In the genomic region with DNA sequence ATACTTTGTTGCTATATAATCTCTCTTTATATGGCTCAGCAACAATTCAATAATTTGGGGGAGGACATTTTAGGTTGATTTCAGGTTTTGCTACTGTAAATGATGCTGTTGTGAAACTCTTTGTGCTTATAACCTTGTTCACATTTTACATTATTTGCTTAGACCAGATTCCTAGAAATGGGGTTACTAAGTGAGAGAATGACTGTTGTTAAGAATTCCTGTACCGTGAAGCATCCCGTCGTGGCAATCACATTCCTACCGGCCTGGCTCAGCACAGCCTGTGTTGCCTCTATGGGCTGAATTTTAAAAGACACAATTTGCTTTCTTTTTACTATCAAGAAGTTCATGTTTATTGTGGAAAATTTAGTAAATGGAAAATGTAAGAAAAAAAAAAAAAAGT, we compare ENCODE assay signal across 17 cellular contexts. TPM values are rescaled to one million over a fixed set of nuclear protein-coding genes. Genes with fewer than 3 reads are reported as not detected.
DNase-seq lines count a peak whose midpoint lies in the region; ATAC-seq and TF ChIP-seq lines count a peak whose summit lies in the region.
"Had no signal": no experiment of that assay in that cellular context is flagged by ENCODE, and none has a peak within 500 bp of the region (broad histone marks: within the 10 kb centered on the region; RNA-seq: fewer than 3 reads in every experiment).

No MANE protein-coding gene starts in this region.

- no peak for ATAC-seq in heart left ventricle
- no peak for ATAC-seq in GM19397 (IDR thresholded peaks at IDR 0.05; ENCODE audit: unreplicated experiment)
- ATAC-seq in stimulated activated naive B cell treated with anti-CD40 and anti-IgM and Interleukin-4, amounts not matched to agents 10 μg/mL and 1 μg/mL and 100 μg/mL, for 72 hours (replicated peaks), result no peak
- ATAC-seq: Panc1, psoas muscle had no signal

- H3K27ac ChIP-seq in cardiac muscle cell, result peak overlapping the region; percentile 82
- no peak overlapping the region for H3K27ac ChIP-seq in heart left ventricle
- H3K27ac ChIP-seq in Karpas-422 (ENCODE audit: low read length), result no peak overlapping the region
- H3K27ac ChIP-seq: 22Rv1, psoas muscle had no signal

- H3K9me3 ChIP-seq in cardiac muscle cell (ENCODE audit: low read depth), result no peaks in the 10 kb centered on the region
- no peaks in the 10 kb centered on the region for H3K9me3 ChIP-seq in heart left ventricle
- H3K9me3 ChIP-seq in Karpas-422 (ENCODE audit: low read length), result no peaks in the 10 kb centered on the region
- H3K9me3 ChIP-seq: psoas muscle had no signal

- H3K79me2 ChIP-seq in Karpas-422 (ENCODE audit: low read length), result no peaks in the 10 kb centered on the region

- H3K4me3 Mint-ChIP-seq in chondrocyte (ENCODE audit: unreplicated experiment), result no peak overlapping the region
- H3K4me3 Mint-ChIP-seq in activated T-cell treated with anti-CD3 and anti-CD28 coated beads, Interleukin-2, amount 50 U/mL, for 24 hours, result no peak overlapping the region
- H3K4me3 Mint-ChIP-seq in stimulated activated naive B cell treated with anti-CD40 and anti-IgM and Interleukin-4, amounts not matched to agents 10 μg/mL and 1 μg/mL and 100 μg/mL, for 72 hours, result no peak overlapping the region
- H3K4me3 Mint-ChIP-seq: activated naive CD8-positive, alpha-beta T cell treated with anti-CD3 and anti-CD28 coated beads for 36 hours had no signal

- DNase-seq in cardiac muscle cell (ENCODE audit: low read depth in 1 of 2, low spot score in 1 of 2) (peak in 1 of 2 donors; percentile 70), heart left ventricle (no peak), chondrocyte (ENCODE audit: low spot score) (no peak), mesenteric fat pad (ENCODE audit: low spot score) (peak; percentile 26), Karpas-422 (no peak)
- DNase-seq in activated T-cell treated with anti-CD3 and anti-CD28 coated beads, Interleukin-2, amount 50 U/mL, for 24 hours, result no peak
- no peak for DNase-seq in stimulated activated naive B cell treated with anti-CD40 and anti-IgM and Interleukin-4, amounts not matched to agents 10 μg/mL and 1 μg/mL and 100 μg/mL, for 72 hours
- DNase-seq: activated naive CD8-positive, alpha-beta T cell treated with anti-CD3 and anti-CD28 coated beads for 36 hours; DMS153; effector memory CD4-positive, alpha-beta T cell; hypothalamus; mesendoderm; NCI-H2171; psoas muscle had no signal

- H3K9ac ChIP-seq in Karpas-422 (ENCODE audit: low read length), result no peak overlapping the region

- H3K36me3 ChIP-seq in cardiac muscle cell (no peaks in the 10 kb centered on the region), heart left ventricle (peaks cover 0 to 66% (median 31%) of the 10 kb centered on the region in 9 donors), Karpas-422 (ENCODE audit: insufficient read depth, low read length) (no peaks in the 10 kb centered on the region)

- H3K36me3 Mint-ChIP-seq in chondrocyte (ENCODE audit: low read depth), result no peaks in the 10 kb centered on the region
- H3K36me3 Mint-ChIP-seq in activated T-cell treated with anti-CD3 and anti-CD28 coated beads, Interleukin-2, amount 50 U/mL, for 24 hours (ENCODE audit: low read depth), result no peaks in the 10 kb centered on the region
- H3K36me3 Mint-ChIP-seq in stimulated activated naive B cell treated with anti-CD40 and anti-IgM and Interleukin-4, amounts not matched to agents 10 μg/mL and 1 μg/mL and 100 μg/mL, for 72 hours, result peaks cover 19 to 31% of the 10 kb centered on the region in 2 donors
- H3K36me3 Mint-ChIP-seq: activated naive CD8-positive, alpha-beta T cell treated with anti-CD3 and anti-CD28 coated beads for 36 hours had no signal

- H3K4me1 ChIP-seq in cardiac muscle cell (ENCODE audit: low read depth), result peaks cover 25% of the 10 kb centered on the region
- H3K4me1 ChIP-seq in heart left ventricle, result peaks cover 0 to 14% (median 2%) of the 10 kb centered on the region in 12 donors
- no peaks in the 10 kb centered on the region for H3K4me1 ChIP-seq in Karpas-422 (ENCODE audit: low read length)
- H3K4me1 ChIP-seq: psoas muscle had no signal

- peak overlapping the region; percentile 83 for H3K27ac Mint-ChIP-seq in chondrocyte (ENCODE audit: unreplicated experiment)
- H3K27ac Mint-ChIP-seq in activated T-cell treated with anti-CD3 and anti-CD28 coated beads, Interleukin-2, amount 50 U/mL, for 24 hours, result no peak overlapping the region
- H3K27ac Mint-ChIP-seq in stimulated activated naive B cell treated with anti-CD40 and anti-IgM and Interleukin-4, amounts not matched to agents 10 μg/mL and 1 μg/mL and 100 μg/mL, for 72 hours, result no peak overlapping the region
- H3K27ac Mint-ChIP-seq: activated naive CD8-positive, alpha-beta T cell treated with anti-CD3 and anti-CD28 coated beads for 36 hours had no signal

- no peaks in the 10 kb centered on the region for H3K9me2 ChIP-seq in Karpas-422 (replicated peaks; ENCODE audit: insufficient read depth, low read length)

- 73 to 85% (median 80%) methylated on average over 4 of the region's 4 CpGs for WGBS in heart left ventricle, 4 donors

- H3K27me3 ChIP-seq in cardiac muscle cell (no peaks in the 10 kb centered on the region), heart left ventricle (peaks cover 0 to 3% (median 0%) of the 10 kb centered on the region in 9 donors), Karpas-422 (ENCODE audit: low read length) (no peaks in the 10 kb centered on the region)

- no peaks in the 10 kb centered on the region for H3K27me3 Mint-ChIP-seq in chondrocyte (ENCODE audit: low read depth)
- peaks cover 11% of the 10 kb centered on the region for H3K27me3 Mint-ChIP-seq in activated T-cell treated with anti-CD3 and anti-CD28 coated beads, Interleukin-2, amount 50 U/mL, for 24 hours
- peaks cover 0 to 16% of the 10 kb centered on the region in 2 donors for H3K27me3 Mint-ChIP-seq in stimulated activated naive B cell treated with anti-CD40 and anti-IgM and Interleukin-4, amounts not matched to agents 10 μg/mL and 1 μg/mL and 100 μg/mL, for 72 hours

- H3K9me3 Mint-ChIP-seq in chondrocyte (ENCODE audit: low read depth), result no peaks in the 10 kb centered on the region
- H3K9me3 Mint-ChIP-seq in activated T-cell treated with anti-CD3 and anti-CD28 coated beads, Interleukin-2, amount 50 U/mL, for 24 hours, result no peaks in the 10 kb centered on the region
- H3K9me3 Mint-ChIP-seq in stimulated activated naive B cell treated with anti-CD40 and anti-IgM and Interleukin-4, amounts not matched to agents 10 μg/mL and 1 μg/mL and 100 μg/mL, for 72 hours, result peaks cover 0 to 3% of the 10 kb centered on the region in 2 donors
- H3K9me3 Mint-ChIP-seq: activated naive CD8-positive, alpha-beta T cell treated with anti-CD3 and anti-CD28 coated beads for 36 hours had no signal

- peaks cover 39% of the 10 kb centered on the region for H3K4me1 Mint-ChIP-seq in chondrocyte (ENCODE audit: low read depth)
- H3K4me1 Mint-ChIP-seq in activated T-cell treated with anti-CD3 and anti-CD28 coated beads, Interleukin-2, amount 50 U/mL, for 24 hours (ENCODE audit: low read depth), result peaks cover 4% of the 10 kb centered on the region
- peaks cover 7 to 10% of the 10 kb centered on the region in 2 donors for H3K4me1 Mint-ChIP-seq in stimulated activated naive B cell treated with anti-CD40 and anti-IgM and Interleukin-4, amounts not matched to agents 10 μg/mL and 1 μg/mL and 100 μg/mL, for 72 hours

- TF ChIP-seq CTCF in cardiac muscle cell (IDR thresholded peaks at IDR 0.05; ENCODE audit: low read depth, low read length) (no peak), heart left ventricle (IDR thresholded peaks at IDR 0.05) (no peak), chondrocyte (IDR thresholded peaks at IDR 0.05) (peak; percentile 34)

- H3K4me3 ChIP-seq in cardiac muscle cell, result no peak overlapping the region
- no peak overlapping the region for H3K4me3 ChIP-seq in heart left ventricle
- H3K4me3 ChIP-seq in Karpas-422 (ENCODE audit: low read length), result no peak overlapping the region
- H3K4me3 ChIP-seq: psoas muscle had no signal

- intact Hi-C loops in heart left ventricle (cut with DNase I), result no loop called here

- TF ChIP-seq POLR2A in heart left ventricle (IDR thresholded peaks at IDR 0.05), result no peak

- H2AFZ ChIP-seq in Karpas-422 (ENCODE audit: low read length), result no peak overlapping the region

- H4K20me1 ChIP-seq in Karpas-422 (ENCODE audit: insufficient read depth, low read depth, low read length), result no peaks in the 10 kb centered on the region

- no peak overlapping the region for H3K4me2 ChIP-seq in Karpas-422 (ENCODE audit: low read depth, low read length, poor library complexity, severe bottlenecking)

RNA-seq across cellular contexts. Expression of a gene that starts 31.4 kb away (rescaled TPM):
- total RNA-seq in cardiac muscle cell (54.0 and 54.5 TPM in 2 replicates), heart left ventricle (10 to 100 TPM in 5 of 9 donors, 1 to 10 TPM in 4; 5.6 to 27.9 (median 10.8) TPM), chondrocyte (9.4 to 22.0 TPM (median 9.9 TPM) in 3 replicates), mesenteric fat pad (7.5 TPM)
- polyA plus RNA-seq in cardiac muscle cell (58.7 and 65.7 TPM in 2 replicates), heart left ventricle (10 to 100 TPM in 1 of 2 donors, 1 to 10 TPM in 1; 9.1 to 10.7 TPM)
- total RNA-seq in Karpas-422 (2014; rRNA removed; shearing (Covaris generic); ENCODE audit: low replicate concordance), result 22.1 and 29.1 TPM in 2 replicates

RNA-seq across cellular contexts. Expression of a gene that starts 47.2 kb away (rescaled TPM):
- total RNA-seq in cardiac muscle cell, result 26.8 and 27.1 TPM in 2 replicates
- polyA plus RNA-seq in cardiac muscle cell, result 29.7 and 33.0 TPM in 2 replicates
- 10 to 100 TPM in 6 of 9 donors, 1 to 10 TPM in 3; 8.2 to 25.4 (median 12.1) TPM for total RNA-seq in heart left ventricle
- 10 to 100 TPM in 1 of 2 donors, 1 to 10 TPM in 1; 5.7 to 20.0 TPM for polyA plus RNA-seq in heart left ventricle
- total RNA-seq in chondrocyte, result 50.0 to 53.6 TPM (median 52.3 TPM) in 3 replicates
- 27.2 TPM for total RNA-seq in mesenteric fat pad
- 4.1 and 7.8 TPM in 2 replicates for total RNA-seq in Karpas-422 (2014; rRNA removed; shearing (Covaris generic); ENCODE audit: low replicate concordance)

RNA-seq across cellular contexts. Expression of a gene that starts 55.9 kb away (rescaled TPM):
- total RNA-seq in cardiac muscle cell, result 14.1 and 16.7 TPM in 2 replicates
- 22.6 and 23.4 TPM in 2 replicates for polyA plus RNA-seq in cardiac muscle cell
- 10 to 100 TPM; 15.7 to 84.3 (median 51.3) TPM for total RNA-seq in heart left ventricle
- polyA plus RNA-seq in heart left ventricle, result 10 to 100 TPM; 19.4 to 29.0 TPM
- total RNA-seq in chondrocyte, result 307 to 312 TPM (median 310 TPM) in 3 replicates
- total RNA-seq in mesenteric fat pad, result 96.7 TPM
- total RNA-seq in Karpas-422 (2014; rRNA removed; shearing (Covaris generic); ENCODE audit: low replicate concordance), result 0.15 TPM in 1 of 2 replicates, not detected in the other

Comparison
In these comparisons a context has a peak if more than half of its experiments do, and no peak if none do; other contexts are left out.
1. RNA of a gene that starts 55.9 kb away (total RNA-seq): 307 to 312 TPM in chondrocyte, 96.7 TPM in mesenteric fat pad (single experiment), 15.7 to 84.3 TPM in heart left ventricle and 14.1 to 16.7 TPM in cardiac muscle cell; 0.15 TPM in Karpas-422; every median in the first group is over 10 times any median in the second.